Comparison of ENCODE assay signal across 8 cellular contexts in genomic region chr2:24490674-24491625, GRCh38. TPM values are rescaled to one million over a fixed set of nuclear protein-coding genes. Genes with fewer than 3 reads are reported as not detected.
A peak's percentile ranks its signal among the peaks of the same experiment; 100 is the strongest.
DNase-seq lines count a peak whose midpoint lies in the region; FAIRE-seq and TF ChIP-seq lines count a peak whose summit lies in the region.

Gene NCOA1, plus strand, starts transcription at chr2:24491254. Its CDS starts 167,424 bp downstream, at chr2:24658678.

- H3K9me3 ChIP-seq in H1 (ENCODE audit: insufficient read depth in 2 of 2, low read depth in 1 of 2, low read length in 1 of 2), result no peaks in the 10 kb centered on the region
- H3K9me3 ChIP-seq in mesodermal cell (ENCODE audit: control insufficient read depth, low read length), result no peaks in the 10 kb centered on the region

- CTCF ChIA-PET in H1 (lab: Charles Lee; ENCODE audit: partially characterized antibody), result interaction anchor here (1.2 to 1.3 kb wide), 2 partner anchors 68 to 299 kb away, joined by 3 to 5 read pairs; no protein-coding TSS in a partner anchor

- H3K27me3 ChIP-seq in H1 (replicated peaks in 1 of 4; ENCODE audit: control insufficient read depth in 3 of 4, extremely low read depth in 1 of 4, insufficient read depth in 3 of 4, low read length in 3 of 4), result peaks cover 0 to 6% (median 5%) of the 10 kb centered on the region in 4 experiments; a peak in 3 of 7 replicates

- 0% methylated on average over 25 of the region's 129 CpGs; no CpG with 5 or more reads in 1 of the 2 experiments for WGBS in H1 (ENCODE audit: extremely low coverage in 1 of 2, insufficient coverage in 1 of 2, insufficient read length in 1 of 2, insufficient replicate concordance in 2 of 2, low coverage in 1 of 2, low lambda C conversion rate in 2 of 2, missing lambda C conversion rate in 1 of 2), 2 experiments
- 0 to 1% methylated on average over 35 to 80 of the region's 129 CpGs for WGBS in mesodermal cell (ENCODE audit: insufficient coverage in 2 of 2), 2 experiments

- peaks cover 0 to 32% of the 10 kb centered on the region in 2 experiments; a peak in 2 of 4 replicates for H3K79me2 ChIP-seq in H1 (ENCODE audit: control insufficient read depth in 1 of 2, insufficient read depth in 2 of 2, low read length in 2 of 2)

- peak within 1 kb of the TSS; percentile 55; the same call in 1 of the 2 replicates for H2BK12ac ChIP-seq in H1 (ENCODE audit: low read depth, low read length)

- no peak within 1 kb of the TSS for H2BK20ac ChIP-seq in H1 (ENCODE audit: low read length)

- TF ChIP-seq RAD21 in H1 (IDR thresholded peaks at IDR 0.05 in 1 of 2, conservative IDR thresholded peaks at IDR 0.05 in 1 of 2; ENCODE audit: low read depth in 2 of 2, low read length in 2 of 2), result peak in 1 of 2 experiments; percentile 19; a peak in 1 of 4 replicates

- H3K4me1 ChIP-seq in H1 (replicated peaks in 1 of 4; ENCODE audit: control insufficient read depth in 3 of 4, insufficient read depth in 4 of 4, low read length in 3 of 4) (peaks cover 5 to 16% (median 10%) of the 10 kb centered on the region in 4 experiments; a peak in 6 of 7 replicates), mesodermal cell (ENCODE audit: control insufficient read depth, insufficient read depth, low read length, poor library complexity, severe bottlenecking) (peaks cover 11% of the 10 kb centered on the region)

- H2BK120ac ChIP-seq in H1 (replicated peaks; ENCODE audit: low read depth, low read length), result no peak within 1 kb of the TSS

- peak within 1 kb of the TSS; percentile 96; the same call in 1 of the 2 replicates for H3K18ac ChIP-seq in H1 (ENCODE audit: extremely low read depth, low read length)

- TF ChIP-seq CTCF in GM20000 (IDR thresholded peaks at IDR 0.05; ENCODE audit: extremely low read depth, missing control alignments), result peak; percentile 36
- peak; percentile 25 to 33 (median 29); a peak in 3 of 4 replicates for TF ChIP-seq CTCF in H1 (IDR thresholded peaks at IDR 0.05; ENCODE audit: control extremely low read depth in 1 of 3, insufficient read depth in 1 of 3, low read depth in 1 of 3, low read length in 3 of 3)

- H2BK5ac ChIP-seq in H1 (ENCODE audit: low read depth, low read length), result peak within 1 kb of the TSS; percentile 91; the same call in 1 of the 2 replicates

- peak within 1 kb of the TSS; percentile 59 to 87 (median 80) for H3K4me3 ChIP-seq in H1 (ENCODE audit: extremely low read depth in 1 of 4, insufficient read depth in 2 of 4, low read depth in 3 of 4, low read length in 4 of 4)
- H3K4me3 ChIP-seq in mesodermal cell (ENCODE audit: extremely low read depth, insufficient read depth, low read length, poor library complexity, severe bottlenecking), result peak within 1 kb of the TSS; percentile 62

- H4K91ac ChIP-seq in H1 (replicated peaks; ENCODE audit: insufficient read length, low read length), result peak within 1 kb of the TSS; percentile 58

- peak within 1 kb of the TSS; percentile 48 for H3K56ac ChIP-seq in H1 (replicated peaks; ENCODE audit: insufficient read length, low read depth, low read length)

- no peak within 1 kb of the TSS for H3K14ac ChIP-seq in H1 (ENCODE audit: insufficient read length)

- no peak within 1 kb of the TSS for H3K23ac ChIP-seq in H1 (ENCODE audit: insufficient read length)

- H3K4ac ChIP-seq in H1 (replicated peaks; ENCODE audit: insufficient read length, low read depth, low read length), result no peak within 1 kb of the TSS

- no peak for FAIRE-seq in H1 (lab: Jason Lieb, UNC)

- H3K9ac ChIP-seq in H1 (replicated peaks in 1 of 4; ENCODE audit: extremely low read depth in 1 of 4, low read depth in 3 of 4, low read length in 3 of 4), result peak within 1 kb of the TSS; percentile 31 to 67 (median 58)

- H4K20me1 ChIP-seq in H1 (replicated peaks in 1 of 2; ENCODE audit: control insufficient read depth in 1 of 2, insufficient read depth in 2 of 2, low read length in 2 of 2), result peaks cover 0 to 5% of the 10 kb centered on the region in 2 experiments

- H2AFZ ChIP-seq in H1 (ENCODE audit: low read length), result peak within 1 kb of the TSS; percentile 91; the same call in 1 of the 2 replicates

- peak within 1 kb of the TSS; percentile 89 to 97 for H3K4me2 ChIP-seq in H1 (ENCODE audit: insufficient read depth in 1 of 2, low read depth in 2 of 2, low read length in 2 of 2)

- peak within 1 kb of the TSS; percentile 64; the same call in 1 of the 2 replicates for H4K8ac ChIP-seq in H1 (ENCODE audit: extremely low read depth, insufficient read depth, low read length)

- H3K23me2 ChIP-seq in H1 (ENCODE audit: low read depth, low read length), result peaks cover 19% of the 10 kb centered on the region

- peaks cover 6% of the 10 kb centered on the region for H3K79me1 ChIP-seq in H1 (ENCODE audit: low read depth, low read length)

- TF ChIP-seq POLR2A in H1 (IDR thresholded peaks at IDR 0.05; ENCODE audit: control extremely low read depth in 1 of 2, low read depth in 2 of 2, low read length in 2 of 2), result no peak; a peak in 1 of 3 replicates

- peak within 1 kb of the TSS; percentile 83; the same call in 1 of the 2 replicates for H2BK15ac ChIP-seq in H1 (ENCODE audit: low read length)

- H3K27ac ChIP-seq in H1 (ENCODE audit: low read depth, low read length), result peak within 1 kb of the TSS; percentile 60; the same call in 1 of the 2 replicates
- H3K27ac ChIP-seq in mesodermal cell (ENCODE audit: low read depth, low read length, severe bottlenecking), result peak within 1 kb of the TSS; percentile 87

- POLR2A ChIA-PET in H1 (lab: Charles Lee; ENCODE audit: partially characterized antibody), result interaction anchor here (0.6 to 1.3 kb wide), 3 partner anchors 30 to 302 kb away, joined by 3 read pairs; partner anchors contain the start of genes CENPO and PTRHD1

- peak within 1 kb of the TSS; percentile 92 for H4K5ac ChIP-seq in H1 (ENCODE audit: insufficient read length, low read depth, low read length)

- H3K36me3 ChIP-seq in H1 (ENCODE audit: control insufficient read depth in 2 of 4, insufficient read depth in 4 of 4, low read length in 3 of 4) (no peaks in the 10 kb centered on the region), mesodermal cell (ENCODE audit: control insufficient read depth, insufficient read depth, low read length) (no peaks in the 10 kb centered on the region)

- no peak within 1 kb of the TSS for H2AK5ac ChIP-seq in H1 (ENCODE audit: low read depth, low read length)

- TF ChIP-seq EP300 in H1 (IDR thresholded peaks at IDR 0.05; ENCODE audit: borderline replicate concordance in 1 of 2, low read depth in 2 of 2, low read length in 2 of 2), result no peak

- DNase-seq in COLO829 (ENCODE audit: low spot score) (peak; percentile 77), GM20000 (ENCODE audit: low spot score) (peak; percentile 95), HT1080 (ENCODE audit: low read depth) (peak; percentile 79), NOMO-1 (lab: John Stamatoyannopoulos, UW; ENCODE audit: unreplicated experiment in 2 of 2) (peak; percentile 80 to 94), H1 (ENCODE audit: low read depth in 1 of 2, low spot score in 2 of 2) (peak; percentile 61 to 89)
- peak; percentile 65 to 81 (median 71) for DNase-seq in activated CD8-positive, alpha-beta memory T cell treated with anti-CD3 and anti-CD28 coated beads for 48 hours (ENCODE audit: low read depth in 2 of 3, low spot score in 2 of 3)
- DNase-seq in stimulated activated CD8-positive, alpha-beta memory T cell treated with anti-CD3 and anti-CD28 coated beads, Interleukin-15, amount 100 ng/mL, for 24 hours (ENCODE audit: low read depth), result peak; percentile 72

TF ChIP-seq in H1, 55 proteins besides CTCF, POLR2A, EP300 and RAD21:
- TF ChIP-seq CREB1 (IDR thresholded peaks at IDR 0.05), result no peak
- 0 out of 4 replicates have a peak, but pooled peaks of 1 of the 2 experiments have one; percentile 19 for TF ChIP-seq HDAC2 (IDR thresholded peaks at IDR 0.05; ENCODE audit: borderline replicate concordance in 1 of 2, low read depth in 2 of 2, low read length in 2 of 2)
- peak; percentile 87 for TF ChIP-seq YY1 (IDR thresholded peaks at IDR 0.05; ENCODE audit: low read depth, low read length)
- peak; percentile 59; the same call in 1 of the 2 replicates for TF ChIP-seq RBBP5 (IDR thresholded peaks at IDR 0.05; ENCODE audit: borderline replicate concordance, low read depth, low read length)
- peak; percentile 55 for TF ChIP-seq KDM4A (IDR thresholded peaks at IDR 0.05; ENCODE audit: low read depth, low read length, severe bottlenecking)
- TF ChIP-seq SP1 (IDR thresholded peaks at IDR 0.05; ENCODE audit: low read depth, low read length), result 0 out of 2 replicates have a peak, but pooled peaks have one; percentile 12
- peak; percentile 67; the same call in 1 of the 2 replicates for TF ChIP-seq PHF8 (conservative IDR thresholded peaks at IDR 0.05; ENCODE audit: low read depth, low read length)
- peak; percentile 12; the same call in 1 of the 2 replicates for TF ChIP-seq MAX (IDR thresholded peaks at IDR 0.05)
- TF ChIP-seq TAF1 (IDR thresholded peaks at IDR 0.05; ENCODE audit: low read depth, low read length), result peak; percentile 63
- TF ChIP-seq ASH2L (IDR thresholded peaks at IDR 0.05; ENCODE audit: low read length), result peak; percentile 74
- TF ChIP-seq RXRA (IDR thresholded peaks at IDR 0.05; ENCODE audit: insufficient read depth, low read depth, low read length), result no peak
- no peak for TF ChIP-seq CHD1 (IDR thresholded peaks at IDR 0.05; ENCODE audit: low read depth, low read length)

RNA-seq across cellular contexts. Expression of gene NCOA1, which starts in this region (rescaled TPM):
- 7.5 and 10.4 TPM in 2 replicates for total RNA-seq in HT1080 (2014; rRNA removed; shearing (Covaris generic))
- polyA plus RNA-seq in HT1080 (2015; cell fraction: cytosol; rRNA removed), result 6.3 and 7.8 TPM in 2 replicates
- 6.7 and 8.1 TPM in 2 replicates for polyA plus RNA-seq in HT1080 (2015; cell fraction: nucleus; rRNA removed)
- 16.6 and 17.9 TPM in 2 replicates for total RNA-seq in H1 (2021; fragmentation: NEBNext Ultra II Directional; extraction: Animal tissue kit (Norgen Biotek cat#: 25700))
- 8.3 and 12.8 TPM in 2 replicates for polyA plus RNA-seq in H1 (2011; rRNA removed)
- 12.0 TPM for polyA plus RNA-seq in H1 (2011; cell fraction: cytosol; rRNA removed)
- polyA plus RNA-seq in H1 (2011; cell fraction: nucleus; rRNA removed), result 12.3 TPM
- polyA plus RNA-seq in H1 (2012, experiment 1 of 2), result 8.1 to 11.5 TPM (median 10.3 TPM) in 4 replicates
- 0.75 TPM for polyA plus RNA-seq in H1 (2012, experiment 2 of 2)
- polyA plus RNA-seq in H1 (2013, experiment 1 of 2), result 8.9 TPM
- polyA plus RNA-seq in H1 (2013, experiment 2 of 2), result 8.7 TPM
- polyA minus RNA-seq in H1 (2011; rRNA and poly(A)+ RNA removed), result 40.0 and 47.1 TPM in 2 replicates
- polyA minus RNA-seq in H1 (2011; cell fraction: cytosol; rRNA and poly(A)+ RNA removed), result 15.0 TPM
- polyA minus RNA-seq in H1 (2011; cell fraction: nucleus; rRNA and poly(A)+ RNA removed), result 59.0 TPM
- 13.3 TPM for polyA plus RNA-seq in mesodermal cell (2013, experiment 1 of 2)
- polyA plus RNA-seq in mesodermal cell (2013, experiment 2 of 2), result 12.2 TPM

Comparison
In these comparisons a context has a peak if more than half of its experiments do, and no peak if none do; other contexts are left out.
1. Peak in every context shown above with its lines: DNase-seq, H3K4me3 ChIP-seq and H3K27ac ChIP-seq.